1 cellular context compared by ENCODE assay signal in the genomic region with DNA sequence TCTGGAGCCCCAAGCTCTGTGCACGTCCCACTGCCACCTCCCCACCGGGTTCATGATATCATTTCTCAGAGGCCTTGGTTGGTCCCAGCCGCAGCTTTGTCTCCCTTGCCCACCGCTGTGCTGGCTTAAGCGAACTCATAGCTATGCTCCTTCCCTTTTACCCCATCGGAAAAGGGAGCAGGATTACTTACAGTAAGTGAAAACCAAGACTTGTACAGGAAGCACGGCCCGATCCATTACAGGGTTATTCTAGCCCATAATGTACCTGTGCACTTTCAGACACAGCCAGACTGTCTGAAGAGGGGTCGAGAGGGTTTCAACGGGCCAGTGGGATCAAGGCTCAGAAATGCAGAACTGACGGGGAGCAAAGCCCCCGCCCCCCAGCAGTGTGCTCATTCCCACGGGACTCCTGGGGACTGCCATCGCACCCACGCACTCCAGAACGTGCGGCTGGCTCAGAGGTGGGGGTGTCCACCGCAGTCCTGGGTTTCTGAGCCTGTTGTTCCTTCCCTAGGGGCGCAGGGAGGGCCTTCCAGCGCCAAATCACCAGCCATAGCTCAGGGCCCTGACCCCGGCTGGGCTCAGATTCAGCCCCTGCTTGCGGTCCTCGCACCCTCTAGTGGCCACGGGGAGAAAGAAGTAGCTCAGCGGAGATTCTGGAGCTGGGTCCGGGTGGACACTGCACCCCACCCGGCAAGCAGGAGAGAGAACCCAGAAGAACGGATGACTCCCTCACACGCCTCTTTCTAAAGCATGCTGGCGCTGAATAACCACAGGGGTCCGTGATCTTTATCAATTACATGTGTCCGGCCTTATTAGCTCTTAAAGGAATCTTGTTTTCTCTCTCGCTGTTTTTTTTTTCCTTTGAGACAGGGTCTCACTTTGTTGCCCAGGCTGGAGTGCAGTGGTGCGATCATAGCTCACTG.
A peak's percentile ranks its signal among the peaks of the same experiment; 100 is the strongest.
TF ChIP-seq lines count a peak whose summit lies in the region.

No MANE protein-coding gene starts in this region.

TF ChIP-seq in HepG2, 621 proteins besides CTCF, POLR2A, EP300 and RAD21 (continued from another document):
- TF ChIP-seq, protein P1, sequence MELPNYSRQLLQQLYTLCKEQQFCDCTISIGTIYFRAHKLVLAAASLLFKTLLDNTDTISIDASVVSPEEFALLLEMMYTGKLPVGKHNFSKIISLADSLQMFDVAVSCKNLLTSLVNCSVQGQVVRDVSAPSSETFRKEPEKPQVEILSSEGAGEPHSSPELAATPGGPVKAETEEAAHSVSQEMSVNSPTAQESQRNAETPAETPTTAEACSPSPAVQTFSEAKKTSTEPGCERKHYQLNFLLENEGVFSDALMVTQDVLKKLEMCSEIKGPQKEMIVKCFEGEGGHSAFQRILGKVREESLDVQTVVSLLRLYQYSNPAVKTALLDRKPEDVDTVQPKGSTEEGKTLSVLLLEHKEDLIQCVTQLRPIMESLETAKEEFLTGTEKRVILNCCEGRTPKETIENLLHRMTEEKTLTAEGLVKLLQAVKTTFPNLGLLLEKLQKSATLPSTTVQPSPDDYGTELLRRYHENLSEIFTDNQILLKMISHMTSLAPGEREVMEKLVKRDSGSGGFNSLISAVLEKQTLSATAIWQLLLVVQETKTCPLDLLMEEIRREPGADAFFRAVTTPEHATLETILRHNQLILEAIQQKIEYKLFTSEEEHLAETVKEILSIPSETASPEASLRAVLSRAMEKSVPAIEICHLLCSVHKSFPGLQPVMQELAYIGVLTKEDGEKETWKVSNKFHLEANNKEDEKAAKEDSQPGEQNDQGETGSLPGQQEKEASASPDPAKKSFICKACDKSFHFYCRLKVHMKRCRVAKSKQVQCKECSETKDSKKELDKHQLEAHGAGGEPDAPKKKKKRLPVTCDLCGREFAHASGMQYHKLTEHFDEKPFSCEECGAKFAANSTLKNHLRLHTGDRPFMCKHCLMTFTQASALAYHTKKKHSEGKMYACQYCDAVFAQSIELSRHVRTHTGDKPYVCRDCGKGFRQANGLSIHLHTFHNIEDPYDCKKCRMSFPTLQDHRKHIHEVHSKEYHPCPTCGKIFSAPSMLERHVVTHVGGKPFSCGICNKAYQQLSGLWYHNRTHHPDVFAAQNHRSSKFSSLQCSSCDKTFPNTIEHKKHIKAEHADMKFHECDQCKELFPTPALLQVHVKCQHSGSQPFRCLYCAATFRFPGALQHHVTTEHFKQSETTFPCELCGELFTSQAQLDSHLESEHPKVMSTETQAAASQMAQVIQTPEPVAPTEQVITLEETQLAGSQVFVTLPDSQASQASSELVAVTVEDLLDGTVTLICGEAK (IDR thresholded peaks at IDR 0.05): no peak
- TF ChIP-seq, protein P1 (CRISPR knock-in tag; IDR thresholded peaks at IDR 0.05): no peak
- TF ChIP-seq, protein P2, sequence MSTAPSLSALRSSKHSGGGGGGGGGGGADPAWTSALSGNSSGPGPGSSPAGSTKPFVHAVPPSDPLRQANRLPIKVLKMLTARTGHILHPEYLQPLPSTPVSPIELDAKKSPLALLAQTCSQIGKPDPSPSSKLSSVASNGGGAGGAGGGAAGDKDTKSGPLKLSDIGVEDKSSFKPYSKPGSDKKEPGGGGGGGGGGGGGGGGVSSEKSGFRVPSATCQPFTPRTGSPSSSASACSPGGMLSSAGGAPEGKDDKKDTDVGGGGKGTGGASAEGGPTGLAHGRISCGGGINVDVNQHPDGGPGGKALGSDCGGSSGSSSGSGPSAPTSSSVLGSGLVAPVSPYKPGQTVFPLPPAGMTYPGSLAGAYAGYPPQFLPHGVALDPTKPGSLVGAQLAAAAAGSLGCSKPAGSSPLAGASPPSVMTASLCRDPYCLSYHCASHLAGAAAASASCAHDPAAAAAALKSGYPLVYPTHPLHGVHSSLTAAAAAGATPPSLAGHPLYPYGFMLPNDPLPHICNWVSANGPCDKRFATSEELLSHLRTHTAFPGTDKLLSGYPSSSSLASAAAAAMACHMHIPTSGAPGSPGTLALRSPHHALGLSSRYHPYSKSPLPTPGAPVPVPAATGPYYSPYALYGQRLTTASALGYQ (CRISPR knock-in tag; IDR thresholded peaks at IDR 0.05): no peak
- TF ChIP-seq FOXK2 (IDR thresholded peaks at IDR 0.05): no peak
- TF ChIP-seq REL (CRISPR knock-in tag; conservative IDR thresholded peaks at IDR 0.05): no peak
- TF ChIP-seq, protein P3, sequence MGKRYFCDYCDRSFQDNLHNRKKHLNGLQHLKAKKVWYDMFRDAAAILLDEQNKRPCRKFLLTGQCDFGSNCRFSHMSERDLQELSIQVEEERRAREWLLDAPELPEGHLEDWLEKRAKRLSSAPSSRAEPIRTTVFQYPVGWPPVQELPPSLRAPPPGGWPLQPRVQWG (CRISPR knock-in tag; IDR thresholded peaks at IDR 0.05; ENCODE audit: borderline replicate concordance, low read depth): no peak
- TF ChIP-seq, protein P4, sequence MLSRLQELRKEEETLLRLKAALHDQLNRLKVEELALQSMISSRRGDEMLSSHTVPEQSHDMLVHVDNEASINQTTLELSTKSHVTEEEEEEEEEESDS (CRISPR knock-in tag; IDR thresholded peaks at IDR 0.05; ENCODE audit: borderline replicate concordance): peak; percentile 43; the same call in 1 of the 2 replicates
- no peak for TF ChIP-seq NBN (conservative IDR thresholded peaks at IDR 0.05)
- TF ChIP-seq ZNF235 (CRISPR knock-in tag; IDR thresholded peaks at IDR 0.05; ENCODE audit: borderline replicate concordance): peak; percentile 89; the same call in 1 of the 2 replicates
- TF ChIP-seq ZFP36L1 (CRISPR knock-in tag; IDR thresholded peaks at IDR 0.05): no peak
- peak; percentile 44 for TF ChIP-seq ZNF839 (CRISPR knock-in tag; IDR thresholded peaks at IDR 0.05; ENCODE audit: borderline replicate concordance)
- TF ChIP-seq, protein P5, sequence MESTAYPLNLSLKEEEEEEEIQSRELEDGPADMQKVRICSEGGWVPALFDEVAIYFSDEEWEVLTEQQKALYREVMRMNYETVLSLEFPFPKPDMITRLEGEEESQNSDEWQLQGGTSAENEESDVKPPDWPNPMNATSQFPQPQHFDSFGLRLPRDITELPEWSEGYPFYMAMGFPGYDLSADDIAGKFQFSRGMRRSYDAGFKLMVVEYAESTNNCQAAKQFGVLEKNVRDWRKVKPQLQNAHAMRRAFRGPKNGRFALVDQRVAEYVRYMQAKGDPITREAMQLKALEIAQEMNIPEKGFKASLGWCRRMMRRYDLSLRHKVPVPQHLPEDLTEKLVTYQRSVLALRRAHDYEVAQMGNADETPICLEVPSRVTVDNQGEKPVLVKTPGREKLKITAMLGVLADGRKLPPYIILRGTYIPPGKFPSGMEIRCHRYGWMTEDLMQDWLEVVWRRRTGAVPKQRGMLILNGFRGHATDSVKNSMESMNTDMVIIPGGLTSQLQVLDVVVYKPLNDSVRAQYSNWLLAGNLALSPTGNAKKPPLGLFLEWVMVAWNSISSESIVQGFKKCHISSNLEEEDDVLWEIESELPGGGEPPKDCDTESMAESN (CRISPR knock-in tag; conservative IDR thresholded peaks at IDR 0.05): no peak
- TF ChIP-seq ZNF430 (CRISPR knock-in tag; IDR thresholded peaks at IDR 0.05): peak; percentile 68; the same call in 1 of the 2 replicates
- peak; percentile 43; the same call in 1 of the 2 replicates for TF ChIP-seq FOXA3 (CRISPR knock-in tag; IDR thresholded peaks at IDR 0.05)
- peak; percentile 75; the same call in 1 of the 2 replicates for TF ChIP-seq MEIS2 (CRISPR knock-in tag; IDR thresholded peaks at IDR 0.05)
- no peak for TF ChIP-seq IKZF1 (IDR thresholded peaks at IDR 0.05)
- no peak for TF ChIP-seq JDP2 (CRISPR knock-in tag; IDR thresholded peaks at IDR 0.05; ENCODE audit: borderline replicate concordance)
- TF ChIP-seq, protein P6, sequence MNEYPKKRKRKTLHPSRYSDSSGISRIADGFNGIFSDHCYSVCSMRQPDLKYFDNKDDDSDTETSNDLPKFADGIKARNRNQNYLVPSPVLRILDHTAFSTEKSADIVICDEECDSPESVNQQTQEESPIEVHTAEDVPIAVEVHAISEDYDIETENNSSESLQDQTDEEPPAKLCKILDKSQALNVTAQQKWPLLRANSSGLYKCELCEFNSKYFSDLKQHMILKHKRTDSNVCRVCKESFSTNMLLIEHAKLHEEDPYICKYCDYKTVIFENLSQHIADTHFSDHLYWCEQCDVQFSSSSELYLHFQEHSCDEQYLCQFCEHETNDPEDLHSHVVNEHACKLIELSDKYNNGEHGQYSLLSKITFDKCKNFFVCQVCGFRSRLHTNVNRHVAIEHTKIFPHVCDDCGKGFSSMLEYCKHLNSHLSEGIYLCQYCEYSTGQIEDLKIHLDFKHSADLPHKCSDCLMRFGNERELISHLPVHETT (CRISPR knock-in tag; conservative IDR thresholded peaks at IDR 0.05): peak; percentile 33; the same call in 1 of the 2 replicates
- TF ChIP-seq ZBTB8A (CRISPR knock-in tag; IDR thresholded peaks at IDR 0.05; ENCODE audit: borderline replicate concordance, low read depth): no peak
- no peak for TF ChIP-seq ATRX (CRISPR knock-in tag; IDR thresholded peaks at IDR 0.05; ENCODE audit: borderline replicate concordance)
- TF ChIP-seq SP4 (CRISPR knock-in tag; IDR thresholded peaks at IDR 0.05): no peak
- TF ChIP-seq, protein P7, sequence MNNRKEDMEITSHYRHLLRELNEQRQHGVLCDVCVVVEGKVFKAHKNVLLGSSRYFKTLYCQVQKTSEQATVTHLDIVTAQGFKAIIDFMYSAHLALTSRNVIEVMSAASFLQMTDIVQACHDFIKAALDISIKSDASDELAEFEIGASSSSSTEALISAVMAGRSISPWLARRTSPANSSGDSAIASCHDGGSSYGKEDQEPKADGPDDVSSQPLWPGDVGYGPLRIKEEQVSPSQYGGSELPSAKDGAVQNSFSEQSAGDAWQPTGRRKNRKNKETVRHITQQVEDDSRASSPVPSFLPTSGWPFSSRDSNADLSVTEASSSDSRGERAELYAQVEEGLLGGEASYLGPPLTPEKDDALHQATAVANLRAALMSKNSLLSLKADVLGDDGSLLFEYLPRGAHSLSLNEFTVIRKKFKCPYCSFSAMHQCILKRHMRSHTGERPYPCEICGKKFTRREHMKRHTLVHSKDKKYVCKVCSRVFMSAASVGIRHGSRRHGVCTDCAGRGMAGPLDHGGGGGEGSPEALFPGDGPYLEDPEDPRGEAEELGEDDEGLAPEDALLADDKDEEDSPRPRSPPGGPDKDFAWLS (CRISPR knock-in tag; IDR thresholded peaks at IDR 0.05; ENCODE audit: borderline replicate concordance): no peak; the same call in 1 of the 2 replicates
TF ChIP-seq in HepG2: peak in this region for 312.
